ENCODE assay signal across 8 cellular contexts in the genomic region with DNA sequence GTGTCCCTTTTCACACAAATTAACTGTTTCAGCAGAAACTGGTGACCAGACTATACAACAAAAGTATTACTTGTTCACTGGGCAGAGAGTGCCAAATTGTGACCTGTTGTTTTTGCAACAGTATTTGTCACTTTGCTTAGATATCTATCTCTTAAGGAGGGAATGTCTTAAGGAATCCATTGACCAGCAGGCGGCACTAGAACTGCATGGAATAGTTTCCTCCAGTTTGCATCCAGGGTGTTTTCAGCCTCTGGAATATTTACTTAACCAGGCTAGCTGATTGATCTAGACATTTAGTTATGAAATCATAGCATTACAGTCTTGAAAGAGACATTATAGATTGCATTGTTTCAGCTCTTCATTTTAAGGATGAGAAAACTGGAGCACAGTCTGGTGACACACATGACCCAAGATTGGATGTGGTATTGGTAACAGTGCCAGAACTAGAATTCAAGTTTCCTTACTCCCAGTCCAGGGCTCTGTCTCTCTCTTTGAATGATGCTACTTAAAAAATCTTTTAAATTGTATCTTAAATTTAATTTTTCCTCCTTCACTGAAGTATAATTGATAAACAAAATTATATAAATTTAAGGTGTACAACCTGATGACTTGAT. TPM values are rescaled to one million over a fixed set of nuclear protein-coding genes. Genes with fewer than 3 reads are reported as not detected.
A peak's percentile ranks its signal among the peaks of the same experiment; 100 is the strongest.
DNase-seq lines count a peak whose midpoint lies in the region; ATAC-seq and TF ChIP-seq lines count a peak whose summit lies in the region.

No MANE protein-coding gene starts in this region.

- ATAC-seq in HG03342 (IDR thresholded peaks at IDR 0.05; ENCODE audit: unreplicated experiment) (no peak), HG02852 (IDR thresholded peaks at IDR 0.05; ENCODE audit: unreplicated experiment) (no peak), GM21737 (IDR thresholded peaks at IDR 0.05; ENCODE audit: unreplicated experiment) (no peak)

- TF ChIP-seq CTCF in GM12865 (IDR thresholded peaks at IDR 0.05; ENCODE audit: insufficient read depth, low read depth, low read length, missing control alignments) (peak; percentile 74), choroid plexus epithelial cell (conservative IDR thresholded peaks at IDR 0.05; ENCODE audit: low read depth, low read length) (peak; percentile 93), lower leg skin (IDR thresholded peaks at IDR 0.05) (peak in 1 of 3 donors; percentile 53)

- H3K4me3 ChIP-seq in GM12865 (ENCODE audit: low read depth, low read length) (no peak overlapping the region), choroid plexus epithelial cell (ENCODE audit: low read depth, low read length) (no peak overlapping the region), lower leg skin (ENCODE audit: low read depth, poor library complexity, severe bottlenecking) (no peak overlapping the region)

- 0% methylated on average over 1 of the region's 1 CpG for WGBS in lower leg skin, 2 donors

- DNase-seq in Ammon's horn (ENCODE audit: low spot score) (peak; percentile 66), GM12865 (ENCODE audit: low read depth) (peak; percentile 36), NCI-H526 treated with DMSO at 0.1 percent for 48 hours (lab: John Stamatoyannopoulos, UW) (peak; percentile 27), choroid plexus epithelial cell (ENCODE audit: low read depth) (peak; percentile 89), lower leg skin (ENCODE audit: low spot score in 2 of 2) (peak; percentile 76 to 87)

- no peak for TF ChIP-seq POLR2A in lower leg skin (IDR thresholded peaks at IDR 0.05)

- intact Hi-C loops in lower leg skin (cut with DNase I; ENCODE audit: low total_unique reads) = loop anchor here (5.0 kb wide), 1 partner anchor 40 kb away; no protein-coding TSS in a partner anchor

RNA-seq across cellular contexts. Expression of a gene that starts 16.9 kb away (rescaled TPM):
- 10 to 100 TPM; 17.3 to 30.4 (median 22.1) TPM for total RNA-seq in lower leg skin

RNA-seq across cellular contexts. Expression of a gene that starts 26.8 kb away (rescaled TPM):
- total RNA-seq in lower leg skin = 10 to 100 TPM in 1 of 4 donors, 1 to 10 TPM in 1, under 1 TPM in 2; 0.39 to 29.5 (median 1.2) TPM

RNA-seq across cellular contexts. Expression of a gene that starts 53.2 kb away (rescaled TPM):
- total RNA-seq in lower leg skin = 1 to 10 TPM in 1 of 4 donors, not detected in 3; 6.6 TPM

Comparison
In these comparisons a context has a peak if more than half of its experiments do, and no peak if none do; other contexts are left out.
1. DNase-seq: peak in every context shown above with its lines; median percentile 89 in choroid plexus epithelial cell; 82 in lower leg skin; 66 in Ammon's horn; 36 in GM12865; 27 in NCI-H526 treated with DMSO at 0.1 percent for 48 hours.